ENCODE assay signal across 15 cellular contexts in the genomic region with DNA sequence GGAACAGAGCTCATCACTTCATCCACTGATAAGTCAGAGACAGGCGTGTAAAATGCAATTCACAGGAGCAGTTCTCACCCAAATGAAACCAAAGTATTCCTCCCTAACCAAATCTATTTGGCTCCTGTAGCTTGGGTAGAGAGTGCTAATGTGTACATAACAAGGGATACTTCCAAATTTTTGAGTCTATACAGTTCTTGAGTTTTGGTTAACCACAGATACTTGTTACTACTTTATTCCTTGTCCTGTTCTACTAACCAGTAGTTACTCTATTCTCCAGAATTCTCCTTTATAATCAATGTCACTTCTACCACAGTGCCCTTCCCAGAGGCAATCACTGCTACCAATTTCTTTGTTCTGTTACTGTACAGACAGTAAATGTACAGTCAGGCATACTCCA. TPM values are rescaled to one million over a fixed set of nuclear protein-coding genes. Genes with fewer than 3 reads are reported as not detected.
DNase-seq lines count a peak whose midpoint lies in the region; TF ChIP-seq lines count a peak whose summit lies in the region.
"Had no signal": no experiment of that assay in that cellular context is flagged by ENCODE, and none has a peak within 500 bp of the region (broad histone marks: within the 10 kb centered on the region; RNA-seq: fewer than 3 reads in every experiment).

No MANE protein-coding gene starts in this region.

- H2AFZ ChIP-seq in SU-DHL-6 (ENCODE audit: low read depth, low read length, severe bottlenecking) = no peak overlapping the region

- peaks cover 70% of the 10 kb centered on the region for H4K20me1 ChIP-seq in SU-DHL-6 (ENCODE audit: low read depth, low read length)

- H3K4me2 ChIP-seq in SU-DHL-6 (ENCODE audit: low read depth, low read length, poor library complexity, severe bottlenecking) = peak overlapping the region; percentile 54

- H3K4me1 Mint-ChIP-seq in activated naive CD4-positive, alpha-beta T cell treated with anti-CD3 and anti-CD28 coated beads for 36 hours (ENCODE audit: low read depth) = peaks cover 76% of the 10 kb centered on the region
- H3K4me1 Mint-ChIP-seq in immature natural killer cell = peaks cover 84 to 93% of the 10 kb centered on the region in 2 donors
- H3K4me1 Mint-ChIP-seq in type B pancreatic cell (ENCODE audit: unreplicated experiment) = peaks cover 4% of the 10 kb centered on the region
- no peaks in the 10 kb centered on the region for H3K4me1 Mint-ChIP-seq in endothelial cell (ENCODE audit: unreplicated experiment)

- peak overlapping the region; percentile 59 for H3K27ac Mint-ChIP-seq in activated naive CD4-positive, alpha-beta T cell treated with anti-CD3 and anti-CD28 coated beads for 36 hours
- H3K27ac Mint-ChIP-seq in immature natural killer cell = peak overlapping the region; percentile 7 to 70 (median 50)
- H3K27ac Mint-ChIP-seq in type B pancreatic cell = peak overlapping the region; percentile 67
- H3K27ac Mint-ChIP-seq in endothelial cell (ENCODE audit: unreplicated experiment) = no peak overlapping the region

- no peaks in the 10 kb centered on the region for H3K9me3 ChIP-seq in SU-DHL-6 (ENCODE audit: insufficient read depth, low read length)

- H3K27me3 Mint-ChIP-seq in activated naive CD4-positive, alpha-beta T cell treated with anti-CD3 and anti-CD28 coated beads for 36 hours (ENCODE audit: low read depth) = no peaks in the 10 kb centered on the region
- peaks cover 0 to 2% (median 0%) of the 10 kb centered on the region in 3 donors for H3K27me3 Mint-ChIP-seq in immature natural killer cell (ENCODE audit: low read depth in 3 of 3)
- no peaks in the 10 kb centered on the region for H3K27me3 Mint-ChIP-seq in type B pancreatic cell
- H3K27me3 Mint-ChIP-seq in endothelial cell (ENCODE audit: unreplicated experiment) = peaks cover 2% of the 10 kb centered on the region

- peak overlapping the region; percentile 45 for H3K4me3 Mint-ChIP-seq in activated naive CD4-positive, alpha-beta T cell treated with anti-CD3 and anti-CD28 coated beads for 36 hours
- H3K4me3 Mint-ChIP-seq in immature natural killer cell (peak overlapping the region; percentile 2 to 74 (median 34)), type B pancreatic cell (no peak overlapping the region), endothelial cell (ENCODE audit: unreplicated experiment) (no peak overlapping the region)

- peaks cover 43% of the 10 kb centered on the region for H3K36me3 ChIP-seq in SU-DHL-6 (ENCODE audit: low read length)

- H3F3A ChIP-seq in SU-DHL-6 (ENCODE audit: insufficient read depth) = peaks cover 58% of the 10 kb centered on the region

- peak overlapping the region; percentile 72 for H3K27ac ChIP-seq in SU-DHL-6 (ENCODE audit: low read depth, low read length)
- H3K27ac ChIP-seq: foreskin keratinocyte had no signal

- DNase-seq in activated naive CD4-positive, alpha-beta T cell treated with anti-CD3 and anti-CD28 coated beads for 36 hours = no peak
- no peak for DNase-seq in activated naive CD4-positive, alpha-beta T cell (lab: John Stamatoyannopoulos, UW)
- DNase-seq in immature natural killer cell = no peak
- no peak for DNase-seq in type B pancreatic cell (ENCODE audit: extremely low spot score, unreplicated experiment)
- DNase-seq in hypothalamus (lab: John Stamatoyannopoulos, UW) = no peak
- no peak for DNase-seq in OCI-M1 (lab: John Stamatoyannopoulos, UW)
- no peak for DNase-seq in endothelial cell (ENCODE audit: low spot score)
- DNase-seq: activated CD4-positive, alpha-beta T cell treated with anti-CD3 and anti-CD28 coated beads for 4 hours; caudate nucleus; foreskin keratinocyte; H7; mesenchymal stem cell; NCI-H1092 treated with DMSO at 0.1 percent for 48 hours; stimulated activated naive CD4-positive, alpha-beta T cell had no signal

- H3K9ac ChIP-seq in SU-DHL-6 (ENCODE audit: low read length) = peak overlapping the region; percentile 26; the same call in 1 of the 2 replicates

- no peaks in the 10 kb centered on the region for H3K27me3 ChIP-seq in SU-DHL-6 (ENCODE audit: low read length)
- H3K27me3 ChIP-seq: foreskin keratinocyte had no signal

- CTCF ChIA-PET in activated naive CD4-positive, alpha-beta T cell treated with anti-CD3 and anti-CD28 coated beads for 36 hours (lab: Charles Lee) = interaction anchor here (0.8 to 1.4 kb wide), 5 partner anchors 8 to 184 kb away, joined by 3 to 5 read pairs (median 4); no protein-coding TSS in a partner anchor

- intact Hi-C loops in activated naive CD4-positive, alpha-beta T cell treated with anti-CD3 and anti-CD28 coated beads for 36 hours (cut with micrococcal nuclease) = loop anchor here (2.0 kb wide), 1 partner anchor 17 kb away; no protein-coding TSS in a partner anchor

- H3K79me2 ChIP-seq in SU-DHL-6 (ENCODE audit: insufficient read depth, low read length) = peaks cover 95% of the 10 kb centered on the region

- H3K9me3 Mint-ChIP-seq in activated naive CD4-positive, alpha-beta T cell treated with anti-CD3 and anti-CD28 coated beads for 36 hours = no peaks in the 10 kb centered on the region
- no peaks in the 10 kb centered on the region for H3K9me3 Mint-ChIP-seq in immature natural killer cell
- peaks cover 5% of the 10 kb centered on the region for H3K9me3 Mint-ChIP-seq in type B pancreatic cell
- H3K9me3 Mint-ChIP-seq in endothelial cell (ENCODE audit: unreplicated experiment) = no peaks in the 10 kb centered on the region

- no peaks in the 10 kb centered on the region for H3K9me2 ChIP-seq in SU-DHL-6 (replicated peaks; ENCODE audit: insufficient read depth, low read length)

- TF ChIP-seq CTCF in SU-DHL-6 (IDR thresholded peaks at IDR 0.05; ENCODE audit: insufficient read depth, low read length, poor library complexity, severe bottlenecking) = no peak
- TF ChIP-seq CTCF in type B pancreatic cell (conservative IDR thresholded peaks at IDR 0.05) = no peak
- TF ChIP-seq CTCF in endothelial cell (IDR thresholded peaks at IDR 0.05; ENCODE audit: unreplicated experiment) = no peak

- no peak overlapping the region for H3K4me3 ChIP-seq in SU-DHL-6 (ENCODE audit: insufficient read depth, low read length, poor library complexity, severe bottlenecking)

- H3K36me3 Mint-ChIP-seq in activated naive CD4-positive, alpha-beta T cell treated with anti-CD3 and anti-CD28 coated beads for 36 hours (ENCODE audit: low read depth) = peaks cover 22% of the 10 kb centered on the region
- H3K36me3 Mint-ChIP-seq in immature natural killer cell (peaks cover 6 to 15% (median 9%) of the 10 kb centered on the region in 3 donors), type B pancreatic cell (peaks cover 22% of the 10 kb centered on the region), endothelial cell (ENCODE audit: low read depth, unreplicated experiment) (peaks cover 17% of the 10 kb centered on the region)

RNA-seq across cellular contexts. Expression of a gene that starts 57.3 kb away (rescaled TPM):
- total RNA-seq in activated naive CD4-positive, alpha-beta T cell treated with anti-CD3 and anti-CD28 coated beads for 36 hours = 10 to 100 TPM; 61.7 to 62.3 TPM
- 100 to 1,000 TPM in 1 of 3 donors, 10 to 100 TPM in 2; 76.8 to 128 (median 92.9) TPM for polyA plus RNA-seq in immature natural killer cell
- total RNA-seq in type B pancreatic cell (ENCODE audit: low replicate concordance) = 47.4 and 97.2 TPM in 2 replicates
- total RNA-seq in endothelial cell (ENCODE audit: unreplicated experiment) = 46.0 TPM

Comparison
In these comparisons a context has a peak if more than half of its experiments do, and no peak if none do; other contexts are left out.
1. H3K4me3 Mint-ChIP-seq: peak in activated naive CD4-positive, alpha-beta T cell treated with anti-CD3 and anti-CD28 coated beads for 36 hours (single experiment) and immature natural killer cell (5 of 5); none in type B pancreatic cell (single experiment) and endothelial cell (single experiment).